8 cellular contexts compared by ENCODE assay signal in the genomic region with DNA sequence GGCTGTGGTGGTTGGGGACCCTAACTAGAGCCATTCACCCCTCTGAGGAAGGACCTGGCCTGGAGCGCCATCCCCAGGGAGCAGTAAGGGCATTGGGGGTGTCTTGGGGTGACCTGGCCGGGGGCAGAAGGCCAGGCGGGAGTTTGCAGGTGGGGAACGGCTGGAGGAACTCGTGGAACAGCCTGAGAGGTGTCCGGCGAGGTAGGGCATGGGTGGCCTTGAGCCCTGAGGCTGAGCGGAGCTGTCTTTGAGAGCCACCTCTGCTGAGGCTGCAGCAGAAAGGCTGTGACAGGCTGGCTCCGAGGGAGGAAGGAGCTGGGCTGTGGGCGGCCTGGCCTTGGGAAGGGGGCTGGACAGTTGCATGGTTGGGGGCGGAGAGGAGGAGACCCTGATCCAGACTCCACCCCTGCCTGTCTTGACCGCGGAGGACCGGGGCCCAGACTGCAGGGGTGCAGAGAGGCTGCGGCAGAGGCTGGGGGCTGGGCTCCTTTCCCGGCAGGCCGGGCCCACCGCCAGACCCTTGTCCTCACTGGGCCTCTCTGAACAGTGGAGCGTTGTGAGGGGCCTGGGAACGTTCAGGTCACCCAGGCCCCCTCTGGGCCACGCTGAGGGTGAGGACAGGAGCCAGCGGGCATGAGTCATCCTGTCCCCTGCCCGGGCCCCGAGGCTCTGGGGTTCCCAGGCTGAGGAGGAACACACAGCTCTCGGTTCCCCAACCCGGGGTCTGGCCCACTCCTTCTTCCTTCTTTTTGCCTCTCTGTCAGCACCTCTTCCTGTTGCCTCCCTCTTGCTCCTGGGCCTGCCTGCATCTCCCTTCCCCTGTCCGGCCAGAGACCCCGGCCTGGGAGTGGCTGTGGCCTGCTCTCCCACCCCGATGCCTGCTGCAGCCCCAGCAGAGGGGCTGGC. TPM values are rescaled to one million over a fixed set of nuclear protein-coding genes. Genes with fewer than 3 reads are reported as not detected.
DNase-seq lines count a peak whose midpoint lies in the region; ATAC-seq and TF ChIP-seq lines count a peak whose summit lies in the region.

No MANE protein-coding gene starts in this region.

- no peaks in the 10 kb centered on the region for H3K27me3 ChIP-seq in gastroesophageal sphincter

- H3K36me3 ChIP-seq in gastroesophageal sphincter = no peaks in the 10 kb centered on the region

- 0 to 48% methylated on average over 6 to 8 of the region's 29 CpGs for WGBS in gastroesophageal sphincter (ENCODE audit: low coverage in 1 of 2), 2 donors

- DNase-seq in activated CD4-positive, CD25-positive, alpha-beta regulatory T cell treated with anti-CD3 and anti-CD28 coated beads, Interleukin-2, amount 50 U/mL, for 72 hours = peak; percentile 32
- no peak for DNase-seq in omental fat pad (ENCODE audit: low spot score)
- DNase-seq in NCI-H524 (lab: John Stamatoyannopoulos, UW) = no peak

- TF ChIP-seq POLR2A in gastroesophageal sphincter (IDR thresholded peaks at IDR 0.05) = peak in 1 of 2 donors; percentile 19

- no peak for TF ChIP-seq EP300 in gastroesophageal sphincter (IDR thresholded peaks at IDR 0.05)

- H3K4me3 ChIP-seq in gastroesophageal sphincter = peak overlapping the region in 1 of 2 donors; percentile 36

- ATAC-seq in GM18502 (IDR thresholded peaks at IDR 0.05; ENCODE audit: poor library complexity, unreplicated experiment) = peak; percentile 41
- peak; percentile 39 for ATAC-seq in HG03159 (IDR thresholded peaks at IDR 0.05; ENCODE audit: unreplicated experiment)
- peak; percentile 65 for ATAC-seq in gastroesophageal sphincter
- peak; percentile 12 for ATAC-seq in omental fat pad (ENCODE audit: low FRiP score)
- ATAC-seq in GM21367 (IDR thresholded peaks at IDR 0.05; ENCODE audit: unreplicated experiment) = no peak
- no peak for ATAC-seq in HG02970 (IDR thresholded peaks at IDR 0.05; ENCODE audit: low FRiP score, unreplicated experiment)

- H3K4me1 ChIP-seq in gastroesophageal sphincter = peaks cover 0 to 98% (median 66%) of the 10 kb centered on the region in 3 donors

- no peak for TF ChIP-seq CTCF in gastroesophageal sphincter (IDR thresholded peaks at IDR 0.05)
- TF ChIP-seq CTCF in omental fat pad (IDR thresholded peaks at IDR 0.05) = no peak

- no peaks in the 10 kb centered on the region for H3K9me3 ChIP-seq in gastroesophageal sphincter

- H3K27ac ChIP-seq in gastroesophageal sphincter = peak overlapping the region in 3 of 4 donors; percentile 77 to 83 (median 80)

RNA-seq across cellular contexts. Expression of gene SH3BP2, which starts 8.1 kb away (rescaled TPM):
- 10 to 100 TPM; 26.8 to 36.4 (median 29.3) TPM for total RNA-seq in gastroesophageal sphincter
- total RNA-seq in omental fat pad = 100 to 1,000 TPM in 1 of 4 donors, 10 to 100 TPM in 3; 26.2 to 109 (median 66.0) TPM

RNA-seq across cellular contexts. Expression of gene ADD1, which starts 42.7 kb away (rescaled TPM):
- total RNA-seq in gastroesophageal sphincter (100 to 1,000 TPM; 230 to 384 (median 297) TPM), omental fat pad (100 to 1,000 TPM; 155 to 269 (median 177) TPM)

RNA-seq across cellular contexts. Expression of gene TNIP2, which starts 44.8 kb away (rescaled TPM):
- total RNA-seq in gastroesophageal sphincter = 10 to 100 TPM; 54.8 to 74.0 (median 70.4) TPM
- total RNA-seq in omental fat pad = 100 to 1,000 TPM in 1 of 4 donors, 10 to 100 TPM in 3; 50.1 to 108 (median 75.4) TPM

Comparison
In these comparisons a context has a peak if more than half of its experiments do, and no peak if none do; other contexts are left out.
1. ATAC-seq: peak in GM18502 (single experiment), HG03159 (single experiment), gastroesophageal sphincter (single experiment) and omental fat pad (single experiment); none in GM21367 (single experiment) and HG02970 (single experiment).